8 cellular contexts compared by ENCODE assay signal in genomic region chr12:6603095-6603567, GRCh38. TPM values are rescaled to one million over a fixed set of nuclear protein-coding genes. Genes with fewer than 3 reads are reported as not detected.
DNase-seq lines count a peak whose midpoint lies in the region; ATAC-seq, FAIRE-seq and TF ChIP-seq lines count a peak whose summit lies in the region.

No MANE protein-coding gene starts in this region.

- no peak for ATAC-seq in HG03159 (IDR thresholded peaks at IDR 0.05; ENCODE audit: unreplicated experiment)

- H3K9ac ChIP-seq in trophoblast cell (ENCODE audit: low read length), result no peak overlapping the region

- no peaks in the 10 kb centered on the region for H3K27me3 ChIP-seq in trophoblast cell (ENCODE audit: insufficient read depth, low read length)
- no peaks in the 10 kb centered on the region for H3K27me3 ChIP-seq in PC-9 (ENCODE audit: insufficient read depth, low read depth)

- H3K4me1 ChIP-seq in trophoblast cell (ENCODE audit: control insufficient read depth in 1 of 2, insufficient read depth in 2 of 2, low read length in 2 of 2) (peaks cover 8 to 21% of the 10 kb centered on the region in 2 experiments), PC-9 (replicated peaks; ENCODE audit: insufficient read depth) (peaks cover 27% of the 10 kb centered on the region)

- H3K23ac ChIP-seq in trophoblast cell (ENCODE audit: low read length), result no peak overlapping the region

- FAIRE-seq in H54 (lab: Jason Lieb, UNC), result no peak

- no peak overlapping the region for H2BK5ac ChIP-seq in trophoblast cell (ENCODE audit: low read depth, low read length, poor library complexity)

- POLR2A ChIA-PET in PC-9 (lab: Charles Lee; ENCODE audit: unreplicated experiment), result interaction anchor here (0.6 kb wide), 1 partner anchor 10 kb away, joined by 6 read pairs; no protein-coding TSS in a partner anchor

- no peak overlapping the region for H2BK12ac ChIP-seq in trophoblast cell (ENCODE audit: low read length)

- H3K4ac ChIP-seq in trophoblast cell (ENCODE audit: low read depth, low read length), result peak overlapping the region; percentile 5

- intact Hi-C loops in PC-9 (cut with micrococcal nuclease; ENCODE audit: unreplicated experiment), result no loop called here

- no peak overlapping the region for H2BK120ac ChIP-seq in trophoblast cell (ENCODE audit: insufficient read depth, low read length, poor library complexity)

- H3K27ac ChIP-seq in VCaP, result peak overlapping the region; percentile 93; the same call in 1 of the 2 replicates
- H3K27ac ChIP-seq in trophoblast cell (ENCODE audit: low read depth, low read length), result no peak overlapping the region
- H3K27ac ChIP-seq in PC-9, result no peak overlapping the region

- H3K4me2 ChIP-seq in trophoblast cell (ENCODE audit: low read length), result no peak overlapping the region
- H3K4me2 ChIP-seq in PC-9, result no peak overlapping the region

- H4K20me1 ChIP-seq in PC-9 (ENCODE audit: insufficient read depth), result peaks cover 64% of the 10 kb centered on the region

- peaks cover 11% of the 10 kb centered on the region for H3K79me1 ChIP-seq in trophoblast cell (ENCODE audit: low read length)

- TF ChIP-seq POLR2A in H54 (IDR thresholded peaks at IDR 0.05; ENCODE audit: low read depth, low read length), result no peak

- TF ChIP-seq CTCF in VCaP (conservative IDR thresholded peaks at IDR 0.05) (no peak), epithelial cell of proximal tubule (conservative IDR thresholded peaks at IDR 0.05; ENCODE audit: low read depth, low read length) (no peak), PC-9 (conservative IDR thresholded peaks at IDR 0.05) (no peak)

- CTCF ChIA-PET in PC-9 (lab: Charles Lee), result no interaction called here

- no peak overlapping the region for H4K8ac ChIP-seq in trophoblast cell (ENCODE audit: low read depth, low read length)

- H3K79me2 ChIP-seq in trophoblast cell (ENCODE audit: control insufficient read depth, insufficient read depth, low read length, poor library complexity) (peaks cover 25% of the 10 kb centered on the region), PC-9 (ENCODE audit: low read depth) (peaks cover 57% of the 10 kb centered on the region)

- H2AK5ac ChIP-seq in trophoblast cell (ENCODE audit: low read length), result no peak overlapping the region

- H3K4me3 ChIP-seq in epithelial cell of proximal tubule (ENCODE audit: low read depth, low read length) (peak overlapping the region; percentile 26), trophoblast cell (ENCODE audit: low read depth, low read length) (no peak overlapping the region), PC-9 (no peak overlapping the region)

- peaks cover 34% of the 10 kb centered on the region for H3F3A ChIP-seq in PC-9 (ENCODE audit: insufficient read depth, low read depth)

- H3K18ac ChIP-seq in trophoblast cell (ENCODE audit: low read length), result no peak overlapping the region

- H4K91ac ChIP-seq in trophoblast cell (ENCODE audit: low read depth, low read length), result no peak overlapping the region

- BruUV-seq in PC-9 (replicated peaks; lab: Mats Ljungman, UMichigan), result no TSS peak

- no CpG with 5 or more reads among the region's 6 CpGs for WGBS in trophoblast cell (ENCODE audit: extremely low coverage, insufficient coverage, insufficient read length)

- H3K9me3 ChIP-seq in trophoblast cell (ENCODE audit: insufficient read depth, low read depth, low read length) (peaks cover 4% of the 10 kb centered on the region), PC-9 (ENCODE audit: insufficient read depth, low read depth) (no peaks in the 10 kb centered on the region)

- H3K14ac ChIP-seq in trophoblast cell (ENCODE audit: low read length), result no peak overlapping the region

- H4K12ac ChIP-seq in trophoblast cell (ENCODE audit: low read depth, low read length), result no peak overlapping the region

- no peak overlapping the region for H2AFZ ChIP-seq in trophoblast cell (ENCODE audit: insufficient read depth, low read length, poor library complexity)
- no peak overlapping the region for H2AFZ ChIP-seq in PC-9

- no peaks in the 10 kb centered on the region for H3K9me2 ChIP-seq in PC-9 (ENCODE audit: insufficient read depth)

- DNase-seq in activated naive CD4-positive, alpha-beta T cell treated with Interleukin-2 at 50 U/mL for 16 hours, result peak; percentile 36
- no peak for DNase-seq in activated naive CD4-positive, alpha-beta T cell treated with anti-CD3 and anti-CD28 coated beads, Interleukin-2, amount 50 U/mL, for 16 hours
- no peak for DNase-seq in epithelial cell of proximal tubule (ENCODE audit: low read depth)
- no peak for DNase-seq in trophoblast cell
- no peak for DNase-seq in H54 (ENCODE audit: insufficient read length, low spot score)
- no peak for DNase-seq in PC-9

- H3K36me3 ChIP-seq in trophoblast cell (ENCODE audit: control insufficient read depth in 1 of 2, insufficient read depth in 2 of 2, low read length in 2 of 2) (peaks cover 39 to 60% of the 10 kb centered on the region in 2 experiments), PC-9 (ENCODE audit: low read depth) (peaks cover 59% of the 10 kb centered on the region)

RNA-seq across cellular contexts. Expression of gene CHD4, which starts 4.0 kb away (rescaled TPM):
- total RNA-seq in epithelial cell of proximal tubule (242 and 346 TPM in 2 replicates), PC-9 (2021) (359 and 373 TPM in 2 replicates)
- 121 and 123 TPM in 2 replicates for polyA plus RNA-seq in trophoblast cell (2013)

RNA-seq across cellular contexts. Expression of gene LPAR5, which starts 32.6 kb away (rescaled TPM):
- 0.81 and 0.94 TPM in 2 replicates for total RNA-seq in epithelial cell of proximal tubule
- 0.19 and 0.22 TPM in 2 replicates for polyA plus RNA-seq in trophoblast cell (2013)
- total RNA-seq in PC-9 (2021), result 14.2 and 14.8 TPM in 2 replicates

RNA-seq across cellular contexts. Expression of gene NOP2, which starts 35.0 kb away (rescaled TPM):
- total RNA-seq in epithelial cell of proximal tubule, result 43.2 and 66.0 TPM in 2 replicates
- 47.1 and 49.3 TPM in 2 replicates for polyA plus RNA-seq in trophoblast cell (2013)
- total RNA-seq in PC-9 (2021), result 97.5 and 101 TPM in 2 replicates

RNA-seq across cellular contexts. Expression of gene ACRBP, which starts 44.1 kb away (rescaled TPM):
- total RNA-seq in epithelial cell of proximal tubule (0.58 TPM in 1 of 2 replicates, not detected in the other), PC-9 (2021) (4.2 and 6.1 TPM in 2 replicates)
- polyA plus RNA-seq in trophoblast cell (2013), result 0.53 and 0.65 TPM in 2 replicates

RNA-seq across cellular contexts. Expression of gene IFFO1, which starts 47.3 kb away (rescaled TPM):
- 7.5 and 11.3 TPM in 2 replicates for total RNA-seq in epithelial cell of proximal tubule
- polyA plus RNA-seq in trophoblast cell (2013), result 5.1 and 5.3 TPM in 2 replicates
- total RNA-seq in PC-9 (2021), result 0.65 and 0.70 TPM in 2 replicates
